Comparison of ENCODE assay signal across 9 cellular contexts in genomic region chr21:46189213-46189958, GRCh38. TPM values are rescaled to one million over a fixed set of nuclear protein-coding genes. Genes with fewer than 3 reads are reported as not detected.
DNase-seq lines count a peak whose midpoint lies in the region; ATAC-seq lines count a peak whose summit lies in the region.
"Had no signal": no experiment of that assay in that cellular context is flagged by ENCODE, and none has a peak within 500 bp of the region (broad histone marks: within the 10 kb centered on the region; RNA-seq: fewer than 3 reads in every experiment).

No MANE protein-coding gene starts in this region.

- H3K27ac ChIP-seq in mesenchymal stem cell (ENCODE audit: low read length, poor library complexity, severe bottlenecking) (no peak overlapping the region), aorta (ENCODE audit: low read depth in 1 of 2, low read length in 2 of 2) (no peak overlapping the region)

- H2AK5ac ChIP-seq in mesenchymal stem cell (ENCODE audit: low read length, severe bottlenecking) = no peak overlapping the region

- no peak for ATAC-seq in stimulated activated naive CD8-positive, alpha-beta T cell treated with anti-CD3 and anti-CD28 coated beads, Interleukin-15, amount 100 ng/mL, for 72 hours
- ATAC-seq in stimulated activated naive CD8-positive, alpha-beta T cell treated with anti-CD3 and anti-CD28 coated beads, Interleukin-15, Interleukin-2, amounts not matched to agents 100 U/mL and 50 U/mL, for 24 hours = no peak
- ATAC-seq in aorta (ENCODE audit: low FRiP score) = no peak

- H3K9me3 ChIP-seq in endocrine pancreas (ENCODE audit: control insufficient read depth, low read length) = no peaks in the 10 kb centered on the region
- H3K9me3 ChIP-seq in mesenchymal stem cell (ENCODE audit: control insufficient read depth, low read length) = no peaks in the 10 kb centered on the region
- no peaks in the 10 kb centered on the region for H3K9me3 ChIP-seq in aorta (ENCODE audit: control insufficient read depth, low read length)

- H3K4me1 Mint-ChIP-seq in stimulated activated naive CD8-positive, alpha-beta T cell treated with anti-CD3 and anti-CD28 coated beads, Interleukin-15, amount 100 ng/mL, for 72 hours = peaks cover 17% of the 10 kb centered on the region

- no peak overlapping the region for H2AFZ ChIP-seq in mesenchymal stem cell (ENCODE audit: low read depth, low read length)

- H4K8ac ChIP-seq in mesenchymal stem cell (ENCODE audit: low read length) = peak overlapping the region; percentile 74

- no peak overlapping the region for H3K4me2 ChIP-seq in mesenchymal stem cell (ENCODE audit: low read length, poor library complexity, severe bottlenecking)

- no peaks in the 10 kb centered on the region for H3K27me3 Mint-ChIP-seq in stimulated activated naive CD8-positive, alpha-beta T cell treated with anti-CD3 and anti-CD28 coated beads, Interleukin-15, amount 100 ng/mL, for 72 hours

- 65% methylated on average over 8 of the region's 9 CpGs for WGBS in mesenchymal stem cell
- WGBS in aorta, 2 donors = 73% methylated on average over 9 of the region's 9 CpGs

- H2BK12ac ChIP-seq in mesenchymal stem cell (ENCODE audit: low read length in 2 of 2) = peak overlapping the region; percentile 8 to 49

- peak overlapping the region; percentile 3 to 31 for H3K18ac ChIP-seq in mesenchymal stem cell (ENCODE audit: low read depth in 1 of 2, low read length in 2 of 2)

- H3K36me3 ChIP-seq in endocrine pancreas (ENCODE audit: control insufficient read depth, insufficient read depth, low read length) (peaks cover 9% of the 10 kb centered on the region), mesenchymal stem cell (ENCODE audit: control insufficient read depth in 1 of 2, insufficient read depth in 2 of 2, low read depth in 1 of 2, low read length in 2 of 2) (peaks cover 51 to 68% of the 10 kb centered on the region in 2 experiments), aorta (ENCODE audit: control insufficient read depth in 1 of 2, insufficient read depth in 2 of 2, low read length in 1 of 2) (peaks cover 0 to 5% of the 10 kb centered on the region in 2 donors)

- no peaks in the 10 kb centered on the region for H3K9me3 Mint-ChIP-seq in stimulated activated naive CD8-positive, alpha-beta T cell treated with anti-CD3 and anti-CD28 coated beads, Interleukin-15, amount 100 ng/mL, for 72 hours
- H3K9me3 Mint-ChIP-seq: CD8-positive, alpha-beta memory T cell had no signal

- H3K4me1 ChIP-seq in endocrine pancreas (ENCODE audit: control insufficient read depth, insufficient read depth, low read length) (no peaks in the 10 kb centered on the region), mesenchymal stem cell (ENCODE audit: control insufficient read depth, insufficient read depth, low read depth, low read length) (peaks cover 30% of the 10 kb centered on the region), aorta (ENCODE audit: control insufficient read depth in 1 of 2, insufficient read depth in 2 of 2, low read length in 2 of 2) (no peaks in the 10 kb centered on the region)

- peak overlapping the region; percentile 13 to 25 for H3K27ac Mint-ChIP-seq in stimulated activated naive CD8-positive, alpha-beta T cell treated with anti-CD3 and anti-CD28 coated beads, Interleukin-15, amount 100 ng/mL, for 72 hours

- H2BK15ac ChIP-seq in mesenchymal stem cell (ENCODE audit: low read depth, poor library complexity, severe bottlenecking) = no peak overlapping the region

- H3K9ac ChIP-seq in endocrine pancreas (ENCODE audit: control insufficient read depth, insufficient read depth, low read length) (peak overlapping the region; percentile 19), mesenchymal stem cell (ENCODE audit: low read length) (peak overlapping the region; percentile 72)

- no peaks in the 10 kb centered on the region for H3K27me3 ChIP-seq in endocrine pancreas (ENCODE audit: control insufficient read depth, insufficient read depth, low read length)
- H3K27me3 ChIP-seq in mesenchymal stem cell (ENCODE audit: control insufficient read depth in 1 of 2, insufficient read depth in 1 of 2, low read length in 2 of 2) = no peaks in the 10 kb centered on the region
- no peaks in the 10 kb centered on the region for H3K27me3 ChIP-seq in aorta (ENCODE audit: control insufficient read depth in 1 of 2, insufficient read depth in 2 of 2, low read length in 1 of 2)

- peak overlapping the region; percentile 20 for H4K91ac ChIP-seq in mesenchymal stem cell (ENCODE audit: low read length)

- intact Hi-C loops in aorta (cut with DNase I) = no loop called here

- H3K4ac ChIP-seq in mesenchymal stem cell (ENCODE audit: low read depth in 1 of 2, low read length in 2 of 2) = no peak overlapping the region

- H3K14ac ChIP-seq in mesenchymal stem cell (ENCODE audit: low read length in 2 of 2) = no peak overlapping the region

- H3K4me3 Mint-ChIP-seq in stimulated activated naive CD8-positive, alpha-beta T cell treated with anti-CD3 and anti-CD28 coated beads, Interleukin-15, amount 100 ng/mL, for 72 hours = no peak overlapping the region
- H3K4me3 Mint-ChIP-seq: CD8-positive, alpha-beta memory T cell had no signal

- H3K23ac ChIP-seq in mesenchymal stem cell (ENCODE audit: low read length in 2 of 2) = peak overlapping the region in 1 of 2 experiments; percentile 51

- H2BK5ac ChIP-seq in mesenchymal stem cell (ENCODE audit: low read depth, low read length, poor library complexity, severe bottlenecking) = no peak overlapping the region

- peaks cover 10% of the 10 kb centered on the region for H3K79me1 ChIP-seq in mesenchymal stem cell (replicated peaks; ENCODE audit: low read length, poor library complexity, severe bottlenecking)

- no peak overlapping the region for H2BK120ac ChIP-seq in mesenchymal stem cell (ENCODE audit: low read depth, low read length)

- DNase-seq in stimulated activated naive CD8-positive, alpha-beta T cell treated with anti-CD3 and anti-CD28 coated beads, Interleukin-15, amount 100 ng/mL, for 72 hours = no peak
- DNase-seq in stimulated activated naive CD8-positive, alpha-beta T cell treated with anti-CD3 and anti-CD28 coated beads, Interleukin-15, Interleukin-2, amounts not matched to agents 100 U/mL and 50 U/mL, for 24 hours = no peak
- DNase-seq in mesenchymal stem cell (peak; percentile 61), aorta (peak; percentile 48 to 51), NOMO-1 treated with dmso at 0.1 percent for 144 hours (lab: John Stamatoyannopoulos, UW; ENCODE audit: unreplicated experiment) (no peak), NCI-H2081 (lab: John Stamatoyannopoulos, UW) (no peak), KG1 (lab: John Stamatoyannopoulos, UW) (no peak)

- H3K4me3 ChIP-seq in endocrine pancreas (ENCODE audit: control insufficient read depth, insufficient read depth, low read length) (no peak overlapping the region), mesenchymal stem cell (ENCODE audit: insufficient read depth in 1 of 2, low read depth in 1 of 2, low read length in 2 of 2) (no peak overlapping the region), aorta (ENCODE audit: low read length in 2 of 2) (no peak overlapping the region)

RNA-seq across cellular contexts. Expression of gene SPATC1L, which starts 5.1 kb away (rescaled TPM):
- polyA plus RNA-seq in mesenchymal stem cell (2013, experiment 1 of 2) = 39.1 TPM
- polyA plus RNA-seq in mesenchymal stem cell (2013, experiment 2 of 2) = 40.8 TPM
- total RNA-seq in aorta = 10 to 100 TPM in 1 of 2 donors, 1 to 10 TPM in 1; 5.2 to 12.4 TPM
- polyA plus RNA-seq in aorta = 10 to 100 TPM in 1 of 2 donors, 1 to 10 TPM in 1; 2.4 to 47.9 TPM

RNA-seq across cellular contexts. Expression of gene FTCD, which starts 34.0 kb away (rescaled TPM):
- 1.5 TPM for polyA plus RNA-seq in mesenchymal stem cell (2013, experiment 1 of 2)
- 1.8 TPM for polyA plus RNA-seq in mesenchymal stem cell (2013, experiment 2 of 2)
- 1 to 10 TPM; 1.1 to 2.6 TPM for total RNA-seq in aorta
- 1 to 10 TPM in 1 of 2 donors, under 1 TPM in 1; 0.50 to 8.7 TPM for polyA plus RNA-seq in aorta
- total RNA-seq: CD8-positive, alpha-beta memory T cell had no signal
- polyA plus RNA-seq: CD8-positive, alpha-beta memory T cell had no signal

RNA-seq across cellular contexts. Expression of gene LSS, which starts 39.2 kb away (rescaled TPM):
- 120 TPM for polyA plus RNA-seq in mesenchymal stem cell (2013, experiment 1 of 2)
- polyA plus RNA-seq in mesenchymal stem cell (2013, experiment 2 of 2) = 119 TPM
- total RNA-seq in aorta = 10 to 100 TPM; 60.2 to 85.2 TPM
- 10 to 100 TPM in 1 of 2 donors, 1 to 10 TPM in 1; 9.3 to 52.0 TPM for polyA plus RNA-seq in aorta

Comparison
In these comparisons a context has a peak if more than half of its experiments do, and no peak if none do; other contexts are left out.
1. DNase-seq: peak in mesenchymal stem cell (single experiment) and aorta (2 of 2); none in stimulated activated naive CD8-positive, alpha-beta T cell treated with anti-CD3 and anti-CD28 coated beads, Interleukin-15, amount 100 ng/mL, for 72 hours (0 of 2), stimulated activated naive CD8-positive, alpha-beta T cell treated with anti-CD3 and anti-CD28 coated beads, Interleukin-15, Interleukin-2, amounts not matched to agents 100 U/mL and 50 U/mL, for 24 hours (single experiment), NOMO-1 treated with dmso at 0.1 percent for 144 hours (single experiment), NCI-H2081 (0 of 2) and KG1 (single experiment).